ENCODE assay signal across 8 cellular contexts in the genomic region with DNA sequence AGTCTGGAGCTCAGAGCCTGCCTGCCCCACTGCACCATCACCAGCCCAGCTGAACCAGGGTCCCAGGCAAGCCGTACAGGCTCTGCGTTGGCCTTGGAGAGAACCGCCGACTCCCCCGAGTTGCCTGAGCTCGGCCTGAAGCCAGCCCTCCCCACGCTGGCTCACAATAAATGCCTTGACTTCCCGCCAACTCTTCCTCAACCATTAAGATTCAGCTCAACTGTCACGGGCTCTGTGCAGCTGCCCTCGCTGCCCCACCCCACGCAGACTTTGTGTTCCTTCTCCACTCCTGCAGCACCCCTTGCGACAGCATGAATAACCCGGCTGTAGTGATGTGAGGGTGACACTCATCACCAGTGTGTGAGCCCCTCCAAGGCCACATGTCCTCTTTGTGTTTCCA. TPM values are rescaled to one million over a fixed set of nuclear protein-coding genes. Genes with fewer than 3 reads are reported as not detected.
DNase-seq lines count a peak whose midpoint lies in the region; ATAC-seq and TF ChIP-seq lines count a peak whose summit lies in the region.

No MANE protein-coding gene starts in this region.

- peaks cover 16 to 19% of the 10 kb centered on the region in 2 donors for H3K4me1 Mint-ChIP-seq in effector memory CD8-positive, alpha-beta T cell (ENCODE audit: low read depth in 2 of 2)

- no peaks in the 10 kb centered on the region for H3K9me3 Mint-ChIP-seq in effector memory CD8-positive, alpha-beta T cell

- in situ Hi-C loops in brain microvascular endothelial cell (cut with HindIII; ENCODE audit: low pct_ligation_motif_present, low sequenced_read_pairs), result no loop called here

- no peak overlapping the region for H3K4me3 ChIP-seq in cardiac fibroblast (replicated peaks in 1 of 2; ENCODE audit: low read depth in 2 of 2, low read length in 2 of 2)
- H3K4me3 ChIP-seq in brain microvascular endothelial cell (ENCODE audit: low read depth, low read length), result no peak overlapping the region

- TF ChIP-seq CTCF in cardiac fibroblast (IDR thresholded peaks at IDR 0.05; ENCODE audit: low read depth, low read length) (no peak), brain microvascular endothelial cell (IDR thresholded peaks at IDR 0.05; ENCODE audit: low read depth, low read length, missing control alignments) (no peak)

- ATAC-seq in GM18868 (IDR thresholded peaks at IDR 0.05; ENCODE audit: unreplicated experiment) (no peak), HG03457 (IDR thresholded peaks at IDR 0.05; ENCODE audit: unreplicated experiment) (no peak)
- ATAC-seq in effector memory CD8-positive, alpha-beta T cell (replicated peaks), result no peak

- H3K27me3 ChIP-seq in brain microvascular endothelial cell (replicated peaks), result no peaks in the 10 kb centered on the region

- no peaks in the 10 kb centered on the region for H3K27me3 Mint-ChIP-seq in effector memory CD8-positive, alpha-beta T cell

- H3K27ac Mint-ChIP-seq in effector memory CD8-positive, alpha-beta T cell, result peak overlapping the region in 1 of 2 donors; percentile 68

- DNase-seq in AML-193 (lab: John Stamatoyannopoulos, UW), result peak; percentile 82 to 85
- peak; percentile 21 for DNase-seq in M059J (ENCODE audit: low read depth)
- DNase-seq in cardiac fibroblast (ENCODE audit: low read depth in 2 of 2), result peak; percentile 42 to 75
- DNase-seq in midbrain (lab: John Stamatoyannopoulos, UW), result peak; percentile 81
- DNase-seq in effector memory CD8-positive, alpha-beta T cell, result no peak
- no peak for DNase-seq in brain microvascular endothelial cell

- H3K4me3 Mint-ChIP-seq in effector memory CD8-positive, alpha-beta T cell, result no peak overlapping the region

- no peaks in the 10 kb centered on the region for H3K36me3 ChIP-seq in brain microvascular endothelial cell (replicated peaks)

- H3K36me3 Mint-ChIP-seq in effector memory CD8-positive, alpha-beta T cell (ENCODE audit: insufficient read depth), result peaks cover 34% of the 10 kb centered on the region

- H3K27ac ChIP-seq in brain microvascular endothelial cell, result no peak overlapping the region

RNA-seq across cellular contexts. Expression of a gene that starts 4.8 kb away (rescaled TPM):
- total RNA-seq in M059J (2014; rRNA removed; shearing (Covaris generic)), result 4.0 and 9.0 TPM in 2 replicates

RNA-seq across cellular contexts. Expression of a gene that starts 11.1 kb away (rescaled TPM):
- total RNA-seq in M059J (2014; rRNA removed; shearing (Covaris generic)), result 1.1 and 1.8 TPM in 2 replicates

Comparison
In these comparisons a context has a peak if more than half of its experiments do, and no peak if none do; other contexts are left out.
1. DNase-seq: peak in AML-193 (2 of 2), M059J (single experiment), cardiac fibroblast (2 of 2) and midbrain (single experiment); none in effector memory CD8-positive, alpha-beta T cell (0 of 3) and brain microvascular endothelial cell (single experiment).